In genomic region chr10:114300036-114300645, GRCh38 we compare ENCODE assay signal across 30 cellular contexts.
"Had no signal": no experiment of that assay in that cellular context is flagged by ENCODE, and none has a peak within 500 bp of the region (broad histone marks: within the 10 kb centered on the region; RNA-seq: fewer than 3 reads in every experiment).

No MANE protein-coding gene starts in this region.

- ATAC-seq: heart right ventricle; left cardiac atrium; left lobe of liver; left ventricle myocardium superior; lower lobe of right lung; natural killer cell; right lobe of liver; stimulated activated effector memory CD8-positive, alpha-beta T cell treated with anti-CD3 and anti-CD28 coated beads, Interleukin-12 subunit alpha, Interleukin-12 subunit beta, amount 100 ng/mL, for 72 hours had no signal

- H3K27me3 Mint-ChIP-seq: naive B cell; progenitor cell of endocrine pancreas; stimulated activated naive CD8-positive, alpha-beta T cell treated with anti-CD3 and anti-CD28 coated beads, Interleukin-15, Interleukin-2, amounts not matched to agents 100 ng/mL and 50 ng/mL, for 24 hours had no signal

- H3K36me3 ChIP-seq: neutrophil, right lobe of liver, uterus had no signal

- DNase-seq: heart right ventricle; islet precursor cell; kidney glomerular epithelial cell; left cardiac atrium; lower lobe of right lung; mammary epithelial cell; mesenchymal stem cell; naive B cell; natural killer cell; nephron progenitor cell; occipital lobe; stimulated activated CD4-positive, alpha-beta T cell treated with anti-CD3 and anti-CD28 coated beads, Interleukin-4, amount 100 ng/mL, for 24 hours; stimulated activated naive CD4-positive, alpha-beta T cell; trophoblast cell; uterus had no signal

- H3K27me3 ChIP-seq: heart right ventricle, hepatocyte, neural progenitor cell, right atrium auricular region, right lobe of liver, suprapubic skin, tibial artery, uterus had no signal

- H3K27ac ChIP-seq: heart right ventricle, hepatocyte, lower lobe of right lung, neural progenitor cell, neutrophil, parathyroid adenoma, right atrium auricular region, right lobe of liver, skin epidermis, suprapubic skin, thoracic aorta, tibial artery, uterus had no signal

- H3K27ac Mint-ChIP-seq: naive B cell; natural killer cell; nephron progenitor cell; progenitor cell of endocrine pancreas; stimulated activated effector memory CD8-positive, alpha-beta T cell treated with anti-CD3 and anti-CD28 coated beads, Interleukin-12 subunit alpha, Interleukin-12 subunit beta, amount 100 ng/mL, for 72 hours; stimulated activated naive CD8-positive, alpha-beta T cell treated with anti-CD3 and anti-CD28 coated beads, Interleukin-15, Interleukin-2, amounts not matched to agents 100 ng/mL and 50 ng/mL, for 24 hours had no signal

- H3K9me3 ChIP-seq: right lobe of liver had no signal

- H3K4me3 Mint-ChIP-seq: naive B cell; natural killer cell; nephron progenitor cell; neural progenitor cell; stimulated activated effector memory CD8-positive, alpha-beta T cell treated with anti-CD3 and anti-CD28 coated beads, Interleukin-12 subunit alpha, Interleukin-12 subunit beta, amount 100 ng/mL, for 72 hours; stimulated activated naive CD8-positive, alpha-beta T cell treated with anti-CD3 and anti-CD28 coated beads, Interleukin-15, Interleukin-2, amounts not matched to agents 100 ng/mL and 50 ng/mL, for 24 hours had no signal

- H3K4me3 ChIP-seq: heart right ventricle, hepatocyte, lower lobe of right lung, neural progenitor cell, right atrium auricular region, right lobe of liver, skin epidermis, suprapubic skin, thoracic aorta, tibial artery, uterus had no signal
